ENCODE assay signal across 8 cellular contexts in genomic region chr2:159090514-159091201, GRCh38.
A peak's percentile ranks its signal among the peaks of the same experiment; 100 is the strongest.
DNase-seq lines count a peak whose midpoint lies in the region; ATAC-seq and TF ChIP-seq lines count a peak whose summit lies in the region.

No MANE protein-coding gene starts in this region.

- TF ChIP-seq POLR2A in esophagus muscularis mucosa (IDR thresholded peaks at IDR 0.05; ENCODE audit: low read depth): no peak

- TF ChIP-seq CTCF in C4-2B (conservative IDR thresholded peaks at IDR 0.05): no peak
- no peak for TF ChIP-seq CTCF in esophagus muscularis mucosa (IDR thresholded peaks at IDR 0.05)

- peak; percentile 61 for DNase-seq in NCI-H1694 (lab: John Stamatoyannopoulos, UW)
- no peak for DNase-seq in esophagus muscularis mucosa (ENCODE audit: extremely low spot score)
- no peak for DNase-seq in OCI-M1 (lab: John Stamatoyannopoulos, UW)
- no peak for DNase-seq in DMS79 treated with DMSO at 0.1 percent for 48 hours (lab: John Stamatoyannopoulos, UW)

- H3K4me1 ChIP-seq in esophagus muscularis mucosa: peaks cover 90 to 96% (median 95%) of the 10 kb centered on the region in 4 donors

- H3K27ac ChIP-seq in C4-2B (peak overlapping the region; percentile 62), esophagus muscularis mucosa (replicated peaks in 1 of 4) (peak overlapping the region; percentile 76 to 79 (median 78)), skin epidermis (peak overlapping the region in 20 of 21 experiments; percentile 9 to 89 (median 64))

- no peaks in the 10 kb centered on the region for H3K27me3 ChIP-seq in esophagus muscularis mucosa

- intact Hi-C loops in esophagus muscularis mucosa (cut with DNase I): no loop called here

- ATAC-seq in GM21381 (IDR thresholded peaks at IDR 0.05; ENCODE audit: unreplicated experiment): peak; percentile 62
- no peak for ATAC-seq in GM18873 (IDR thresholded peaks at IDR 0.05; ENCODE audit: low FRiP score, unreplicated experiment)

- H3K9me3 ChIP-seq in esophagus muscularis mucosa: no peaks in the 10 kb centered on the region

- no peak for TF ChIP-seq EP300 in esophagus muscularis mucosa (IDR thresholded peaks at IDR 0.05)

- 30% methylated on average over 6 of the region's 11 CpGs for WGBS in esophagus muscularis mucosa

- no peaks in the 10 kb centered on the region for H3K36me3 ChIP-seq in esophagus muscularis mucosa

- no peak overlapping the region for H3K4me3 ChIP-seq in esophagus muscularis mucosa
- no peak overlapping the region for H3K4me3 ChIP-seq in skin epidermis
